22 cellular contexts compared by ENCODE assay signal in the genomic region with DNA sequence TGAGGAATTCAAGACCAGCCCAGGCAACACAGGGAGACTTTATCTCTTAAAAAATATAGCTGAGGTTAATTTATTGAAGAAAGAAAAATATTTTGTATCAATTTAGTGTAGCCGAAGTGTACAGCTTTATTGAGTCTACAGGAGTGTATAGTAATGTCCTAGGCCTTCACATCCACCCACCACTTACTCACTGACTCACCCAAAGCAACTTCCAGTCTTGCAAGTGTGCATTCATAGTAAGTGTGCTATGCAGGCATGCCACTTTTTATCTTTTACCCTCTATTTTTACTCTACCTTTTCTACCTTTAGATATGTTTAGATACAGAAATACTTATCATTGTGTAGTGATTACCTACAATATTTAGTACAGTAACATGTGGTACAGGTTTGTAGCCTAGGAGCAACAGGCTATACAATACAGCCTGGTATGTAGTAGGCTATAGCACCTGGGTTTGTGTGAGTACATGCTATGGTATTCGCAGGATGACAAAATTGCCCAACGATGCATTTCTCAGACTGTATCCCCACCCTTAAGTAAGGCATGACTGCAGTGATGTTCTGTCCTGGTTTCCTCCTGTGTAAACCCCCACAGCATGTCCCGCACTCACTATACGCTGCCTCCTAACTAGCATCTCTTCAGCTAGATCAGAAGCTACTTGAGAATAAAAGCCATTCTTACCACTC. TPM values are rescaled to one million over a fixed set of nuclear protein-coding genes. Genes with fewer than 3 reads are reported as not detected.
A peak's percentile ranks its signal among the peaks of the same experiment; 100 is the strongest.
DNase-seq lines count a peak whose midpoint lies in the region; ATAC-seq and TF ChIP-seq lines count a peak whose summit lies in the region.
"Had no signal": no experiment of that assay in that cellular context is flagged by ENCODE, and none has a peak within 500 bp of the region (broad histone marks: within the 10 kb centered on the region; RNA-seq: fewer than 3 reads in every experiment).

No MANE protein-coding gene starts in this region.

- H3K4me3 ChIP-seq in Panc1 (ENCODE audit: low read depth in 2 of 2, low read length in 2 of 2): no peak overlapping the region
- no peak overlapping the region for H3K4me3 ChIP-seq in smooth muscle cell
- H3K4me3 ChIP-seq: adrenal gland, transverse colon had no signal

- no peak for DNase-seq in activated CD4-positive, alpha-beta T cell treated with anti-CD3 and anti-CD28 coated beads for 36 hours
- DNase-seq in activated CD4-positive, alpha-beta T cell treated with anti-CD3 and anti-CD28 coated beads, Interleukin-2, amount 10 ng/mL, durations not matched to agents 7 days and 5 days: no peak
- DNase-seq in Panc1 (ENCODE audit: low read depth, low spot score) (no peak), epithelial cell of prostate (ENCODE audit: low read depth, low spot score) (peak; percentile 89), smooth muscle cell (lab: John Stamatoyannopoulos, UW; ENCODE audit: unreplicated experiment) (no peak), retina (no peak)
- no peak for DNase-seq in stimulated activated naive CD4-positive, alpha-beta T cell (lab: John Stamatoyannopoulos, UW)
- no peak for DNase-seq in effector CD4-positive, alpha-beta T cell
- DNase-seq: adrenal gland; DMS53; NCI-H1694; NK-92 treated with Interleukin-12 subunit alpha and Interleukin-12 subunit beta, amount 100 ng/mL, for 24 hours; Right ventricle myocardium superior; stimulated activated naive B cell treated with anti-CD40 and anti-IgM and Interleukin-4, amounts not matched to agents 10 μg/mL and 1 μg/mL and 100 μg/mL, for 72 hours; T-cell; transverse colon had no signal

- no peaks in the 10 kb centered on the region for H3K36me3 ChIP-seq in Panc1 (ENCODE audit: control insufficient read depth, insufficient read depth, low read length)
- H3K36me3 ChIP-seq in smooth muscle cell (ENCODE audit: low read depth): no peaks in the 10 kb centered on the region
- H3K36me3 ChIP-seq: adrenal gland, transverse colon had no signal

- peaks cover 4% of the 10 kb centered on the region for H3K4me1 Mint-ChIP-seq in activated CD4-positive, alpha-beta T cell treated with anti-CD3 and anti-CD28 coated beads for 36 hours
- peaks cover 7% of the 10 kb centered on the region for H3K4me1 Mint-ChIP-seq in activated CD4-positive, alpha-beta T cell treated with anti-CD3 and anti-CD28 coated beads, Interleukin-2, amount 10 ng/mL, durations not matched to agents 7 days and 5 days
- H3K4me1 Mint-ChIP-seq: CD14-positive monocyte, T-cell had no signal

- no peaks in the 10 kb centered on the region for H3K79me2 ChIP-seq in smooth muscle cell (ENCODE audit: low read depth)

- H3K9ac ChIP-seq in smooth muscle cell (ENCODE audit: low read depth): peak overlapping the region; percentile 36

- no peaks in the 10 kb centered on the region for H4K20me1 ChIP-seq in smooth muscle cell (ENCODE audit: low read depth)

- WGBS in smooth muscle cell (ENCODE audit: low lambda C conversion rate): 24% methylated on average over 5 of the region's 5 CpGs

- peak overlapping the region; percentile 41 for H3K4me2 ChIP-seq in smooth muscle cell

- H3K27ac ChIP-seq in Panc1 (ENCODE audit: low read length) (no peak overlapping the region), epithelial cell of prostate (peak overlapping the region; percentile 95), smooth muscle cell (ENCODE audit: low read depth) (peak overlapping the region; percentile 92)
- H3K27ac ChIP-seq: 22Rv1, adrenal gland, transverse colon had no signal

- in situ Hi-C loops in Panc1 (cut with HindIII; ENCODE audit: low pct_unique_long_range_greater_than_20kb, low sequenced_read_pairs): no loop called here

- no peaks in the 10 kb centered on the region for H3K4me1 ChIP-seq in Panc1 (ENCODE audit: control insufficient read depth, insufficient read depth, low read length)
- H3K4me1 ChIP-seq in smooth muscle cell (ENCODE audit: low read depth): no peaks in the 10 kb centered on the region
- H3K4me1 ChIP-seq: adrenal gland had no signal

- H2AFZ ChIP-seq in smooth muscle cell (ENCODE audit: low read depth): no peak overlapping the region

- intact Hi-C loops in activated CD4-positive, alpha-beta T cell treated with anti-CD3 and anti-CD28 coated beads for 36 hours (cut with DNase I, micrococcal nuclease): no loop called here
- intact Hi-C loops in Panc1 (cut with micrococcal nuclease; ENCODE audit: unreplicated experiment): no loop called here

- TF ChIP-seq CTCF in Panc1 (IDR thresholded peaks at IDR 0.05) (no peak), smooth muscle cell (IDR thresholded peaks at IDR 0.05; ENCODE audit: borderline replicate concordance, insufficient read depth, poor library complexity, severe bottlenecking) (no peak)

- no peaks in the 10 kb centered on the region for H3K36me3 Mint-ChIP-seq in activated CD4-positive, alpha-beta T cell treated with anti-CD3 and anti-CD28 coated beads for 36 hours (ENCODE audit: low read depth)
- H3K36me3 Mint-ChIP-seq in activated CD4-positive, alpha-beta T cell treated with anti-CD3 and anti-CD28 coated beads, Interleukin-2, amount 10 ng/mL, durations not matched to agents 7 days and 5 days (ENCODE audit: low read depth): no peaks in the 10 kb centered on the region
- H3K36me3 Mint-ChIP-seq: CD14-positive monocyte; stimulated activated naive B cell treated with anti-CD40 and anti-IgM and Interleukin-4, amounts not matched to agents 10 μg/mL and 1 μg/mL and 100 μg/mL, for 72 hours; T-cell had no signal

- POLR2A ChIA-PET in activated CD4-positive, alpha-beta T cell treated with anti-CD3 and anti-CD28 coated beads for 36 hours (lab: Charles Lee): no interaction called here
- POLR2A ChIA-PET in activated CD4-positive, alpha-beta T cell treated with anti-CD3 and anti-CD28 coated beads, Interleukin-2, amount 10 ng/mL, durations not matched to agents 7 days and 5 days (lab: Charles Lee): no interaction called here
- POLR2A ChIA-PET in Panc1 (lab: Charles Lee): no interaction called here

- H3F3A ChIP-seq in smooth muscle cell (ENCODE audit: low read depth): no peaks in the 10 kb centered on the region

- no TSS peak for BruUV-seq in Panc1 (replicated peaks; lab: Mats Ljungman, UMichigan)

- CTCF ChIA-PET in activated CD4-positive, alpha-beta T cell treated with anti-CD3 and anti-CD28 coated beads for 36 hours (lab: Charles Lee): interaction anchor here (2.5 kb wide), 1 partner anchor 11 kb away, joined by 7 read pairs; no protein-coding TSS in a partner anchor
- CTCF ChIA-PET in activated CD4-positive, alpha-beta T cell treated with anti-CD3 and anti-CD28 coated beads, Interleukin-2, amount 10 ng/mL, durations not matched to agents 7 days and 5 days (lab: Charles Lee): interaction anchor here (1.4 kb wide), 1 partner anchor 8 kb away, joined by 4 read pairs; no protein-coding TSS in a partner anchor
- CTCF ChIA-PET in Panc1 (lab: Charles Lee): no interaction called here

- peak; percentile 57 for ATAC-seq in activated CD4-positive, alpha-beta T cell treated with anti-CD3 and anti-CD28 coated beads for 36 hours
- ATAC-seq in Panc1: peak; percentile 56; the same call in 1 of the 2 replicates
- ATAC-seq: stimulated activated naive B cell treated with anti-CD40 and anti-IgM and Interleukin-4, amounts not matched to agents 10 μg/mL and 1 μg/mL and 100 μg/mL, for 72 hours; T-cell had no signal

- peaks cover 12% of the 10 kb centered on the region for H3K27me3 Mint-ChIP-seq in activated CD4-positive, alpha-beta T cell treated with anti-CD3 and anti-CD28 coated beads for 36 hours
- peaks cover 9% of the 10 kb centered on the region for H3K27me3 Mint-ChIP-seq in activated CD4-positive, alpha-beta T cell treated with anti-CD3 and anti-CD28 coated beads, Interleukin-2, amount 10 ng/mL, durations not matched to agents 7 days and 5 days

- H3K27ac Mint-ChIP-seq in activated CD4-positive, alpha-beta T cell treated with anti-CD3 and anti-CD28 coated beads for 36 hours: no peak overlapping the region
- no peak overlapping the region for H3K27ac Mint-ChIP-seq in activated CD4-positive, alpha-beta T cell treated with anti-CD3 and anti-CD28 coated beads, Interleukin-2, amount 10 ng/mL, durations not matched to agents 7 days and 5 days
- H3K27ac Mint-ChIP-seq: CD14-positive monocyte; stimulated activated naive B cell treated with anti-CD40 and anti-IgM and Interleukin-4, amounts not matched to agents 10 μg/mL and 1 μg/mL and 100 μg/mL, for 72 hours; T-cell had no signal

- H3K4me3 Mint-ChIP-seq in activated CD4-positive, alpha-beta T cell treated with anti-CD3 and anti-CD28 coated beads for 36 hours: no peak overlapping the region
- no peak overlapping the region for H3K4me3 Mint-ChIP-seq in activated CD4-positive, alpha-beta T cell treated with anti-CD3 and anti-CD28 coated beads, Interleukin-2, amount 10 ng/mL, durations not matched to agents 7 days and 5 days
- H3K4me3 Mint-ChIP-seq: CD14-positive monocyte; stimulated activated naive B cell treated with anti-CD40 and anti-IgM and Interleukin-4, amounts not matched to agents 10 μg/mL and 1 μg/mL and 100 μg/mL, for 72 hours; T-cell had no signal

- H3K27me3 ChIP-seq in Panc1 (ENCODE audit: control insufficient read depth, insufficient read depth, low read length) (no peaks in the 10 kb centered on the region), smooth muscle cell (ENCODE audit: low read depth) (no peaks in the 10 kb centered on the region)
- H3K27me3 ChIP-seq: adrenal gland, transverse colon had no signal

- no peaks in the 10 kb centered on the region for H3K9me3 Mint-ChIP-seq in activated CD4-positive, alpha-beta T cell treated with anti-CD3 and anti-CD28 coated beads for 36 hours (ENCODE audit: low read depth)
- H3K9me3 Mint-ChIP-seq in activated CD4-positive, alpha-beta T cell treated with anti-CD3 and anti-CD28 coated beads, Interleukin-2, amount 10 ng/mL, durations not matched to agents 7 days and 5 days: no peaks in the 10 kb centered on the region
- H3K9me3 Mint-ChIP-seq: CD14-positive monocyte; stimulated activated naive B cell treated with anti-CD40 and anti-IgM and Interleukin-4, amounts not matched to agents 10 μg/mL and 1 μg/mL and 100 μg/mL, for 72 hours; T-cell had no signal

- H3K9me3 ChIP-seq in Panc1 (ENCODE audit: control insufficient read depth, insufficient read depth, low read depth, low read length) (no peaks in the 10 kb centered on the region), smooth muscle cell (replicated peaks; ENCODE audit: low read depth) (no peaks in the 10 kb centered on the region)
- H3K9me3 ChIP-seq: adrenal gland, transverse colon had no signal

RNA-seq across cellular contexts. Expression of a gene that starts 15.3 kb away (rescaled TPM):
- under 1 TPM; 0.09 to 0.16 TPM for total RNA-seq in activated CD4-positive, alpha-beta T cell treated with anti-CD3 and anti-CD28 coated beads for 36 hours
- total RNA-seq in activated CD4-positive, alpha-beta T cell treated with anti-CD3 and anti-CD28 coated beads, Interleukin-2, amount 10 ng/mL, durations not matched to agents 7 days and 5 days: under 1 TPM; 0.27 TPM
- total RNA-seq in Panc1 (2021; ENCODE audit: unreplicated experiment): not detected
- not detected for polyA plus RNA-seq in Panc1 (2012; ENCODE audit: insufficient read length)
- total RNA-seq in smooth muscle cell: 0.67 and 0.72 TPM in 2 replicates
- polyA plus RNA-seq in smooth muscle cell: 0.63 TPM in 1 of 2 replicates, not detected in the other
- total RNA-seq: chondrocyte, myocyte, posterior vena cava, Right ventricle myocardium superior, T-cell had no signal
- polyA plus RNA-seq: adrenal gland, CD14-positive monocyte, liver had no signal
